ENCODE assay signal across 10 cellular contexts in the genomic region with DNA sequence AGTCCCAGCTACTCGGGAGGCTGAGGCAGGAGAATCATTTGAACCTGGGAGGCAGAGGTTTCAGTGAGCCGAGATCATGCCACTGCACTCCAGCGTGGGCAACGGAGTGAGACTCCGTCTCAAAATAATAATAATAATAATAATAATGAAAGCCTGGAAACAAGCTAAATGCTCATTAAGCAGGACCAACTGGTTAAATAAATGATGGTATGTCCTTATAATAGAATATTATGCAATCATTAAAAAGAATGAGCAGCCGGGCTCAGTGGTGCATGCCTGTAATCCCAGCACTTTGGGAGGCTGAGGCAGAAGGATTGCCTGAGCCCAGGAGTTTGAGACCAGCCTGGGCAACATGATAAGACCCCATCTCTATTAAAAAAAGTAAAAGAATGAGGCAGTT. TPM values are rescaled to one million over a fixed set of nuclear protein-coding genes. Genes with fewer than 3 reads are reported as not detected.
"Had no signal": no experiment of that assay in that cellular context is flagged by ENCODE, and none has a peak within 500 bp of the region (broad histone marks: within the 10 kb centered on the region; RNA-seq: fewer than 3 reads in every experiment).

No MANE protein-coding gene starts in this region.

RNA-seq across cellular contexts. Expression of a gene that starts 21.0 kb away (rescaled TPM):
- total RNA-seq: kidney epithelial cell, left cardiac atrium, left colon, left lobe of liver, left ventricle myocardium inferior, left ventricle myocardium superior, liver, mesenteric fat pad, mucosa of descending colon had no signal
- polyA plus RNA-seq: liver had no signal

RNA-seq across cellular contexts. Expression of a gene that starts 47.1 kb away (rescaled TPM):
- polyA plus RNA-seq: naive thymus-derived CD4-positive, alpha-beta T cell had no signal
